Comparison of ENCODE assay signal across 8 cellular contexts in the genomic region with DNA sequence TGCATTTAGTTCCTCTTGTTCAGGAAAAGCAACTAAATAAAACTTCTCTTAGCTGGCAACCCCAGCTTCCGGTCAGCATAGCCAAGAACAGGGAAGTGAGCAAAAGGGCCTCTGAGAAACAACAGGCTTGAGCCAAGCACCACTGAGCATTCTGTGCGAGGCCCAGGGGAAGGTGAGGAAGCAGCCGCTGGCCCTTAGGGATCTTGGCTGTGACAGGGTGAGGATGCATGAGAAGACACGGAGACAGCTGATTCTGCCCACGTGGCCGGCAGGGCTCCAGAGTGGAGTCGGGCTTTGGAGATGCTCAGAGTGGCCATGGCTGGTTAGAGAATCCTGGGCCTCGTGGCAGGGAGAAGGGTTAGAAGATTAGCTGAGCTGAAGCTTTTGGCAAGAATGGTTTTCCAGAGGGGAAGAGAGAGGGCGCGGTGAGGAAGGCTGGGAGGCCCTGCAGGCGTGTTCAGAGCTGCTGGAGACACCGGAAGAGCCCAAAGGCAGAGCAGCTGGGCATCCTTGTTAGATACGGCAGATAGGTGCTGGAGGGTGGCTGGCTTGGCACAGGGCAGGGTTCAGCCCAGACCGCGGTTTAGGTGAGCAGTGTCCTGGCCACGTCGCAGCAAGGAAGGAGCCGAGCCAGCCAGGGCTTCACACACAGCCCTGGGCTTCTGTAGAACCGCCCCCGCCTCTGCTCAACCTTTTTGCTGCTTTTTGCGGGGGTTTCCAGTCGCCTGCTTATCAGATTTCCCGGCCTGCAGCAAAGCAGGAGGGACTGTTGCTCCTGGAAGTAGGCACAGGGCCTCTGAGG. TPM values are rescaled to one million over a fixed set of nuclear protein-coding genes. Genes with fewer than 3 reads are reported as not detected.
DNase-seq lines count a peak whose midpoint lies in the region; ATAC-seq, FAIRE-seq and TF ChIP-seq lines count a peak whose summit lies in the region.

No MANE protein-coding gene starts in this region.

- H3K9me3 ChIP-seq in sigmoid colon (no peaks in the 10 kb centered on the region), OCI-LY7 (ENCODE audit: low read length) (no peaks in the 10 kb centered on the region)

- peak overlapping the region; percentile 97 for H3K27ac Mint-ChIP-seq in HFFc6
- peak overlapping the region; percentile 51 for H3K27ac Mint-ChIP-seq in activated T-helper 17 cell treated with anti-CD3 and anti-CD28 coated beads, Interleukin-2, amount 50 U/mL, for 72 hours

- peaks cover 14 to 46% (median 41%) of the 10 kb centered on the region in 4 donors for H3K36me3 ChIP-seq in sigmoid colon
- H3K36me3 ChIP-seq in OCI-LY7 (ENCODE audit: insufficient read depth, low read length) = peaks cover 96% of the 10 kb centered on the region

- peaks cover 53% of the 10 kb centered on the region for H3K79me2 ChIP-seq in OCI-LY7 (ENCODE audit: insufficient read depth, low read depth, low read length)

- peak; percentile 73 for DNase-seq in HFFc6
- DNase-seq in cardiac septum (ENCODE audit: low spot score) = peak; percentile 90
- DNase-seq in sigmoid colon = peak; percentile 86
- DNase-seq in amniotic stem cell (lab: John Stamatoyannopoulos, UW) = no peak
- DNase-seq in OCI-LY7 (ENCODE audit: low spot score) = no peak
- no peak for DNase-seq in HTR-8/SVneo (ENCODE audit: insufficient read length, low spot score)

- no peak overlapping the region for H3K4me2 ChIP-seq in OCI-LY7 (ENCODE audit: low read length)

- 72 to 85% methylated on average over 23 of the region's 23 CpGs for WGBS in sigmoid colon, 2 donors

- peak; percentile 57 for ATAC-seq in activated T-helper 17 cell treated with anti-CD3 and anti-CD28 coated beads, Interleukin-2, amount 50 U/mL, for 72 hours (replicated peaks)
- no peak for ATAC-seq in GM18868 (IDR thresholded peaks at IDR 0.05; ENCODE audit: unreplicated experiment)

- CTCF ChIA-PET in OCI-LY7 (lab: Charles Lee; ENCODE audit: unreplicated experiment) = no interaction called here

- H3K4me1 ChIP-seq in sigmoid colon (peaks cover 0 to 64% (median 53%) of the 10 kb centered on the region in 4 donors), OCI-LY7 (ENCODE audit: insufficient read depth, low read length, poor library complexity, severe bottlenecking) (peaks cover 8% of the 10 kb centered on the region)

- H3K27ac ChIP-seq in sigmoid colon (peak overlapping the region; percentile 69 to 74 (median 71)), OCI-LY7 (ENCODE audit: low read depth, low read length, poor library complexity, severe bottlenecking) (no peak overlapping the region)

- peaks cover 8% of the 10 kb centered on the region; the same call in 1 of the 2 replicates for H3K36me3 Mint-ChIP-seq in HFFc6 (ENCODE audit: low read depth)
- H3K36me3 Mint-ChIP-seq in activated T-helper 17 cell treated with anti-CD3 and anti-CD28 coated beads, Interleukin-2, amount 50 U/mL, for 72 hours (ENCODE audit: low read depth) = peaks cover 88% of the 10 kb centered on the region

- no peak for FAIRE-seq in HTR-8/SVneo (lab: Jason Lieb, UNC)

- no peak for TF ChIP-seq POLR2A in sigmoid colon (IDR thresholded peaks at IDR 0.05)

- no peaks in the 10 kb centered on the region; the same call in 1 of the 2 replicates for H3K27me3 Mint-ChIP-seq in HFFc6 (ENCODE audit: insufficient read depth)
- H3K27me3 Mint-ChIP-seq in activated T-helper 17 cell treated with anti-CD3 and anti-CD28 coated beads, Interleukin-2, amount 50 U/mL, for 72 hours = no peaks in the 10 kb centered on the region

- intact Hi-C loops in cardiac septum (cut with DNase I) (loop anchor here (5.0 kb wide), 2 partner anchors 257 to 382 kb away; no protein-coding TSS in a partner anchor), sigmoid colon (cut with DNase I) (loop anchor here (5.0 to 10.0 kb wide), 2 partner anchors 134 to 392 kb away; no protein-coding TSS in a partner anchor), OCI-LY7 (cut with micrococcal nuclease; ENCODE audit: unreplicated experiment) (loop anchor here (5.0 kb wide), 2 partner anchors 77 to 327 kb away; partner anchors contain the start of gene ELL)

- no peaks in the 10 kb centered on the region for H3K9me2 ChIP-seq in OCI-LY7 (ENCODE audit: insufficient read depth, low read length)

- H3K27me3 ChIP-seq in sigmoid colon = no peaks in the 10 kb centered on the region

- peak overlapping the region; percentile 76 for H3K4me3 Mint-ChIP-seq in HFFc6
- H3K4me3 Mint-ChIP-seq in activated T-helper 17 cell treated with anti-CD3 and anti-CD28 coated beads, Interleukin-2, amount 50 U/mL, for 72 hours = peak overlapping the region; percentile 67

- H3K4me3 ChIP-seq in sigmoid colon (no peak overlapping the region), OCI-LY7 (ENCODE audit: low read depth, low read length, poor library complexity, severe bottlenecking) (no peak overlapping the region)

- TF ChIP-seq CTCF in HFFc6 (IDR thresholded peaks at IDR 0.05) = no peak
- no peak for TF ChIP-seq CTCF in sigmoid colon (IDR thresholded peaks at IDR 0.05)
- no peak for TF ChIP-seq CTCF in OCI-LY7 (conservative IDR thresholded peaks at IDR 0.05; ENCODE audit: low read length)

- no peaks in the 10 kb centered on the region for H3K9me3 Mint-ChIP-seq in HFFc6
- no peaks in the 10 kb centered on the region for H3K9me3 Mint-ChIP-seq in activated T-helper 17 cell treated with anti-CD3 and anti-CD28 coated beads, Interleukin-2, amount 50 U/mL, for 72 hours

- peaks cover 12% of the 10 kb centered on the region; the same call in 1 of the 2 replicates for H4K20me1 ChIP-seq in OCI-LY7 (ENCODE audit: insufficient read depth, low read length)

- no peak overlapping the region for H2AFZ ChIP-seq in OCI-LY7 (ENCODE audit: low read length)

- TF ChIP-seq EP300 in sigmoid colon (IDR thresholded peaks at IDR 0.05) = no peak

- POLR2A ChIA-PET in OCI-LY7 (lab: Charles Lee) = interaction anchor here (0.6 kb wide), 1 partner anchor 50 kb away, joined by 3 read pairs; no protein-coding TSS in a partner anchor

- peaks cover 60% of the 10 kb centered on the region for H3K4me1 Mint-ChIP-seq in HFFc6 (ENCODE audit: low read depth)
- peaks cover 36% of the 10 kb centered on the region for H3K4me1 Mint-ChIP-seq in activated T-helper 17 cell treated with anti-CD3 and anti-CD28 coated beads, Interleukin-2, amount 50 U/mL, for 72 hours

- no TSS peak for BruUV-seq in OCI-LY7 (replicated peaks; lab: Mats Ljungman, UMichigan)

RNA-seq across cellular contexts. Expression of gene UPF1, which starts 17.3 kb away (rescaled TPM):
- 10 to 100 TPM; 46.3 to 54.7 (median 51.4) TPM for total RNA-seq in HFFc6 (2021; fragmentation: NEBNext Ultra II Directional; extraction: Animal tissue kit (Norgen Biotek cat#: 25700))
- 10 to 100 TPM; 64.9 to 90.1 TPM for total RNA-seq in activated T-helper 17 cell treated with anti-CD3 and anti-CD28 coated beads, Interleukin-2, amount 50 U/mL, for 72 hours
- total RNA-seq in cardiac septum (40.2 TPM), sigmoid colon (10 to 100 TPM; 48.4 to 55.3 (median 49.0) TPM), OCI-LY7 (2022) (113 and 122 TPM in 2 replicates)
- 10 to 100 TPM; 27.6 to 62.1 (median 31.4) TPM for polyA plus RNA-seq in sigmoid colon
- 65.2 and 77.2 TPM in 2 replicates for total RNA-seq in OCI-LY7 (2014; rRNA removed; shearing (Covaris generic))

RNA-seq across cellular contexts. Expression of gene CERS1, which starts 46.9 kb away (rescaled TPM):
- total RNA-seq in HFFc6 (2021; fragmentation: NEBNext Ultra II Directional; extraction: Animal tissue kit (Norgen Biotek cat#: 25700)) = 1 to 10 TPM in 5 of 6 experiments, under 1 TPM in 1; 0.96 to 2.1 (median 1.3) TPM
- total RNA-seq in activated T-helper 17 cell treated with anti-CD3 and anti-CD28 coated beads, Interleukin-2, amount 50 U/mL, for 72 hours = not detected
- total RNA-seq in cardiac septum = 1.8 TPM
- total RNA-seq in sigmoid colon = 1 to 10 TPM in 2 of 4 donors, under 1 TPM in 2; 0.36 to 3.6 (median 1.1) TPM
- polyA plus RNA-seq in sigmoid colon = under 1 TPM in 1 of 3 donors, not detected in 2; 0.70 TPM
- 0.09 TPM in 1 of 2 replicates, not detected in the other for total RNA-seq in OCI-LY7 (2014; rRNA removed; shearing (Covaris generic))
- total RNA-seq in OCI-LY7 (2022) = not detected in 2 replicates

RNA-seq across cellular contexts. Expression of gene COMP, which starts 58.0 kb away (rescaled TPM):
- total RNA-seq in HFFc6 (2021; fragmentation: NEBNext Ultra II Directional; extraction: Animal tissue kit (Norgen Biotek cat#: 25700)) = 1 to 10 TPM in 3 of 6 experiments, under 1 TPM in 3; 0.67 to 6.1 (median 0.98) TPM
- not detected for total RNA-seq in activated T-helper 17 cell treated with anti-CD3 and anti-CD28 coated beads, Interleukin-2, amount 50 U/mL, for 72 hours
- total RNA-seq in cardiac septum (31.8 TPM), sigmoid colon (1 to 10 TPM in 2 of 4 donors, under 1 TPM in 2; 0.54 to 6.9 (median 1.0) TPM), OCI-LY7 (2022) (not detected in 2 replicates)
- under 1 TPM in 1 of 3 donors, not detected in 2; 0.22 TPM for polyA plus RNA-seq in sigmoid colon
- not detected in 2 replicates for total RNA-seq in OCI-LY7 (2014; rRNA removed; shearing (Covaris generic))

Comparison
In these comparisons a context has a peak if more than half of its experiments do, and no peak if none do; other contexts are left out.
1. DNase-seq: peak in HFFc6 (single experiment), cardiac septum (single experiment) and sigmoid colon (single experiment); none in amniotic stem cell (single experiment), OCI-LY7 (single experiment) and HTR-8/SVneo (single experiment).